ENCODE assay signal across 17 cellular contexts in genomic region chr12:104006929-104007328, GRCh38. TPM values are rescaled to one million over a fixed set of nuclear protein-coding genes. Genes with fewer than 3 reads are reported as not detected.
DNase-seq lines count a peak whose midpoint lies in the region; ATAC-seq and TF ChIP-seq lines count a peak whose summit lies in the region.
"Had no signal": no experiment of that assay in that cellular context is flagged by ENCODE, and none has a peak within 500 bp of the region (broad histone marks: within the 10 kb centered on the region; RNA-seq: fewer than 3 reads in every experiment).

No MANE protein-coding gene starts in this region.

- H3K27me3 Mint-ChIP-seq in effector memory CD8-positive, alpha-beta T cell: peaks cover 34 to 51% of the 10 kb centered on the region in 2 donors

- TF ChIP-seq CTCF in SK-N-SH (IDR thresholded peaks at IDR 0.05) (no peak), fibroblast of mammary gland (conservative IDR thresholded peaks at IDR 0.05; ENCODE audit: control insufficient read depth, insufficient read depth, low read depth, low read length) (no peak)

- no peaks in the 10 kb centered on the region for H3K79me2 ChIP-seq in SK-N-SH (ENCODE audit: insufficient read depth)

- 15% methylated on average over 3 of the region's 3 CpGs for WGBS in SK-N-SH (ENCODE audit: low lambda C conversion rate)

- in situ Hi-C loops in G401 (cut with HindIII; ENCODE audit: low sequenced_read_pairs): no loop called here

- no peaks in the 10 kb centered on the region for H3K4me1 Mint-ChIP-seq in effector memory CD8-positive, alpha-beta T cell (ENCODE audit: low read depth in 2 of 2)
- H3K4me1 Mint-ChIP-seq: activated CD4-positive, alpha-beta T cell treated with anti-CD3 and anti-CD28 coated beads, Interleukin-2, amount 10 ng/mL, durations not matched to agents 7 days and 5 days had no signal

- H4K20me1 ChIP-seq in SK-N-SH (ENCODE audit: insufficient read depth): no peaks in the 10 kb centered on the region

- no peaks in the 10 kb centered on the region for H3K27me3 ChIP-seq in SK-N-SH (ENCODE audit: insufficient read depth)
- H3K27me3 ChIP-seq: esophagus squamous epithelium had no signal

- peak overlapping the region; percentile 63 for H3K4me2 ChIP-seq in SK-N-SH

- no peaks in the 10 kb centered on the region for H3K36me3 Mint-ChIP-seq in effector memory CD8-positive, alpha-beta T cell (ENCODE audit: insufficient read depth)

- peak overlapping the region in 1 of 2 experiments; percentile 70; a peak in 2 of 4 replicates for H3K27ac ChIP-seq in SK-N-SH (ENCODE audit: low read depth in 2 of 2, low read length in 1 of 2)
- H3K27ac ChIP-seq: esophagus squamous epithelium had no signal

- TF ChIP-seq RAD21 in SK-N-SH (IDR thresholded peaks at IDR 0.05; ENCODE audit: low read length): no peak

- peaks cover 16% of the 10 kb centered on the region for H3F3A ChIP-seq in SK-N-SH (replicated peaks; ENCODE audit: insufficient read depth)

- TF ChIP-seq EP300 in SK-N-SH (IDR thresholded peaks at IDR 0.05; ENCODE audit: borderline replicate concordance in 1 of 2, low read depth in 1 of 2, low read length in 1 of 2): peak in 1 of 2 experiments; percentile 37; a peak in 1 of 4 replicates

- no peak overlapping the region; the same call in 1 of the 2 replicates for H2AFZ ChIP-seq in SK-N-SH (ENCODE audit: low read depth)

- no peak for ATAC-seq in HG02763 (IDR thresholded peaks at IDR 0.05; ENCODE audit: unreplicated experiment)
- no peak for ATAC-seq in effector memory CD8-positive, alpha-beta T cell (replicated peaks)
- ATAC-seq: right cardiac atrium had no signal

- H3K4me3 Mint-ChIP-seq in effector memory CD8-positive, alpha-beta T cell: no peak overlapping the region
- H3K4me3 Mint-ChIP-seq: activated CD4-positive, alpha-beta T cell treated with anti-CD3 and anti-CD28 coated beads, Interleukin-2, amount 10 ng/mL, durations not matched to agents 7 days and 5 days; activated T-helper 1 cell treated with anti-CD3 and anti-CD28 coated beads, Interleukin-12 subunit alpha, Interleukin-12 subunit beta, Interleukin-2, Interleukin-4 antibody, amounts not matched to agents 30 ng/mL and 10 ng/mL and 1 ng/mL, durations not matched to agents 14 hours and 24 hours and 36 hours had no signal

- H3K27ac Mint-ChIP-seq in effector memory CD8-positive, alpha-beta T cell: no peak overlapping the region
- H3K27ac Mint-ChIP-seq: activated CD4-positive, alpha-beta T cell treated with anti-CD3 and anti-CD28 coated beads, Interleukin-2, amount 10 ng/mL, durations not matched to agents 7 days and 5 days; activated T-helper 1 cell treated with anti-CD3 and anti-CD28 coated beads, Interleukin-12 subunit alpha, Interleukin-12 subunit beta, Interleukin-2, Interleukin-4 antibody, amounts not matched to agents 30 ng/mL and 10 ng/mL and 1 ng/mL, durations not matched to agents 14 hours and 24 hours and 36 hours had no signal

- H3K9me3 ChIP-seq in SK-N-SH: no peaks in the 10 kb centered on the region
- H3K9me3 ChIP-seq: esophagus squamous epithelium had no signal

- H3K36me3 ChIP-seq in SK-N-SH (replicated peaks in 1 of 2; ENCODE audit: control insufficient read depth in 1 of 2, insufficient read depth in 2 of 2, low read length in 1 of 2): no peaks in the 10 kb centered on the region
- H3K36me3 ChIP-seq: esophagus squamous epithelium had no signal

- no peak overlapping the region for H3K4me3 ChIP-seq in SK-N-SH (ENCODE audit: low read depth in 2 of 2, low read length in 1 of 2)
- no peak overlapping the region for H3K4me3 ChIP-seq in fibroblast of mammary gland (ENCODE audit: control insufficient read depth, low read depth, low read length)
- H3K4me3 ChIP-seq in skeletal muscle cell (ENCODE audit: low read depth, low read length): no peak overlapping the region
- H3K4me3 ChIP-seq: esophagus squamous epithelium had no signal

- DNase-seq in GM03348 (ENCODE audit: low spot score): peak; percentile 70
- DNase-seq in SK-N-SH: no peak
- peak; percentile 78 for DNase-seq in fibroblast of mammary gland (ENCODE audit: low read depth)
- DNase-seq in skeletal muscle cell (ENCODE audit: low read depth): peak; percentile 45
- no peak for DNase-seq in effector memory CD8-positive, alpha-beta T cell
- DNase-seq in G401 (ENCODE audit: low spot score): no peak
- DNase-seq in 8988T: no peak
- DNase-seq: activated CD4-positive, alpha-beta T cell treated with anti-CD3 and anti-CD28 coated beads, Interleukin-2, amount 10 ng/mL, durations not matched to agents 7 days and 5 days; central memory CD4-positive, alpha-beta T cell; DMS153; esophagus squamous epithelium; islet precursor cell; Karpas-422; NCI-H2081 treated with DMSO at 0.1 percent for 48 hours; right cardiac atrium had no signal

- no peak overlapping the region for H3K9ac ChIP-seq in SK-N-SH

- POLR2A ChIA-PET in SK-N-SH (lab: Yijun Ruan, JAX): no interaction called here

- H3K9me3 Mint-ChIP-seq in effector memory CD8-positive, alpha-beta T cell: no peaks in the 10 kb centered on the region
- H3K9me3 Mint-ChIP-seq: activated CD4-positive, alpha-beta T cell treated with anti-CD3 and anti-CD28 coated beads, Interleukin-2, amount 10 ng/mL, durations not matched to agents 7 days and 5 days; activated T-helper 1 cell treated with anti-CD3 and anti-CD28 coated beads, Interleukin-12 subunit alpha, Interleukin-12 subunit beta, Interleukin-2, Interleukin-4 antibody, amounts not matched to agents 30 ng/mL and 10 ng/mL and 1 ng/mL, durations not matched to agents 14 hours and 24 hours and 36 hours had no signal

- H3K4me1 ChIP-seq in SK-N-SH (ENCODE audit: control insufficient read depth in 1 of 2, insufficient read depth in 2 of 2, low read depth in 1 of 2, low read length in 1 of 2): peaks cover 3 to 5% of the 10 kb centered on the region in 2 experiments; a peak in 2 of 4 replicates
- H3K4me1 ChIP-seq: esophagus squamous epithelium had no signal

- no peaks in the 10 kb centered on the region for H3K9me2 ChIP-seq in SK-N-SH

- CTCF ChIA-PET in SK-N-SH (lab: Yijun Ruan, JAX): interaction anchor here (1.0 kb wide), 2 partner anchors 8 to 102 kb away, joined by 3 to 4 read pairs; no protein-coding TSS in a partner anchor

TF ChIP-seq in SK-N-SH, 30 proteins besides CTCF, POLR2A, EP300 and RAD21:
- TF ChIP-seq USF1 (IDR thresholded peaks at IDR 0.05; ENCODE audit: borderline replicate concordance, low read depth) (no peak), MAX (IDR thresholded peaks at IDR 0.05; ENCODE audit: low read depth) (0 out of 2 replicates have a peak, but pooled peaks have one; percentile 11), FOSL2 (IDR thresholded peaks at IDR 0.05; ENCODE audit: borderline replicate concordance, low read depth) (peak; percentile 77; the same call in 1 of the 2 replicates), TCF12 (IDR thresholded peaks at IDR 0.05) (peak; percentile 55), MXI1 (IDR thresholded peaks at IDR 0.05; ENCODE audit: low read depth, low read length) (no peak), JUND (IDR thresholded peaks at IDR 0.05) (peak; percentile 76), SMC3 (IDR thresholded peaks at IDR 0.05; ENCODE audit: low read depth, low read length) (no peak), PBX3 (IDR thresholded peaks at IDR 0.05) (peak; percentile 74; the same call in 1 of the 2 replicates), RFX5 (IDR thresholded peaks at IDR 0.05; ENCODE audit: low read length) (no peak), YY1 (IDR thresholded peaks at IDR 0.05; ENCODE audit: low read depth) (no peak), NFIC (IDR thresholded peaks at IDR 0.05; ENCODE audit: borderline replicate concordance) (peak; percentile 12; the same call in 1 of the 2 replicates)

RNA-seq across cellular contexts. Expression of gene TDG, which starts 41.3 kb away (rescaled TPM):
- polyA plus RNA-seq in SK-N-SH (2012; rRNA removed): 11.3 and 17.9 TPM in 2 replicates
- 16.7 and 18.8 TPM in 2 replicates for polyA plus RNA-seq in SK-N-SH (2012; cell fraction: cytosol; rRNA removed)
- 9.1 and 20.7 TPM in 2 replicates for polyA plus RNA-seq in SK-N-SH (2012; cell fraction: nucleus; rRNA removed)
- total RNA-seq in G401 (2014; rRNA removed; shearing (Covaris generic)): 30.8 and 47.5 TPM in 2 replicates

RNA-seq across cellular contexts. Expression of gene GLT8D2, which starts 43.1 kb away (rescaled TPM):
- polyA plus RNA-seq in SK-N-SH (2012; rRNA removed): 50.0 and 69.5 TPM in 2 replicates
- polyA plus RNA-seq in SK-N-SH (2012; cell fraction: cytosol; rRNA removed): 65.5 and 65.6 TPM in 2 replicates
- polyA plus RNA-seq in SK-N-SH (2012; cell fraction: nucleus; rRNA removed): 28.7 and 58.5 TPM in 2 replicates
- 9.5 and 19.2 TPM in 2 replicates for total RNA-seq in G401 (2014; rRNA removed; shearing (Covaris generic))
- total RNA-seq: activated CD4-positive, alpha-beta T cell treated with anti-CD3 and anti-CD28 coated beads, Interleukin-2, amount 10 ng/mL, durations not matched to agents 7 days and 5 days had no signal

RNA-seq across cellular contexts. Expression of gene HCFC2, which starts 57.4 kb away (rescaled TPM):
- 5.2 and 6.6 TPM in 2 replicates for polyA plus RNA-seq in SK-N-SH (2012; rRNA removed)
- 5.8 and 6.1 TPM in 2 replicates for polyA plus RNA-seq in SK-N-SH (2012; cell fraction: cytosol; rRNA removed)
- 7.6 and 15.4 TPM in 2 replicates for polyA plus RNA-seq in SK-N-SH (2012; cell fraction: nucleus; rRNA removed)
- total RNA-seq in G401 (2014; rRNA removed; shearing (Covaris generic)): 1.8 and 3.9 TPM in 2 replicates

Comparison
In these comparisons a context has a peak if more than half of its experiments do, and no peak if none do; other contexts are left out.
1. DNase-seq: peak in GM03348 (single experiment), fibroblast of mammary gland (single experiment) and skeletal muscle cell (single experiment); none in SK-N-SH (single experiment), effector memory CD8-positive, alpha-beta T cell (0 of 3), G401 (single experiment) and 8988T (single experiment).